ENCODE assay signal across 1 cellular context in the genomic region with DNA sequence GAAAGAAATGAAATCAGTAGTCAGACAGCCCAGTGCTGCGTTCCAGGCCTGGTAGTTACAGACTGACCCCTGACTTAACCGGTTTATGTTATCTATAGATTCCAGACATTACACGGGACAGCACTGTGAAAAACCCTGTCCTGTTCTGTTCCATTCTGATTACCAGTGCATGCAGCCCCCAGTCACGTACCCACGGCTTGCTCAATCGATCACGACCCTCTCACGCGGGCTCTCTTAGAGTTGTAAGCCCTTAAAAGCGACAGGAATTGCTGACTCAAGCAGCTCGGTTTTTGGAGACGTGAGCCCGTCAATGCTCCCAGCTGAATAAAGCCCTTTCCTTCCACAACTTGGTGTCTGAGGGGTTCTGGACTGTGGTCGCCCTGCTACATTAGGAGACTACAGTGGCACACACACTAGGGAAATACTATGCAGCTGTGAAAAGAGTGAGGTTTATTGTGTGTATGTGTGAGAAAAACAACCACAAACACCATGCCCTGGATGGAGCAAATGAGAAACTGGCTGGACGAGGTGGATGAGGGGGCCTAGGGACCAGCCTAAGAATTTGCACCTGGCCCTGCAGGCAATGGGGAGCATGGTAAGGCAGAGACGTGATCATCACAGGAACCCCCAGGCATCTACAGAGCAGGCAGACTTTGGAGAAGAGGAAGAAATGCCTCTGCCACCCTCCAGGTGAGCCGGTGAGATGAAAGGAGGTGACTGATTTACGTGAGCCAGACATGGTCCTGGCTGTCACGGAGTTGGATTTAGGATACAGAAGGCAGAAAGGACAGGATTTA.
TF ChIP-seq lines count a peak whose summit lies in the region.

No MANE protein-coding gene starts in this region.

TF ChIP-seq in K562, 482 proteins besides CTCF, POLR2A, EP300 and RAD21 (continued from another document and continues in another):
- TF ChIP-seq, protein P1, sequence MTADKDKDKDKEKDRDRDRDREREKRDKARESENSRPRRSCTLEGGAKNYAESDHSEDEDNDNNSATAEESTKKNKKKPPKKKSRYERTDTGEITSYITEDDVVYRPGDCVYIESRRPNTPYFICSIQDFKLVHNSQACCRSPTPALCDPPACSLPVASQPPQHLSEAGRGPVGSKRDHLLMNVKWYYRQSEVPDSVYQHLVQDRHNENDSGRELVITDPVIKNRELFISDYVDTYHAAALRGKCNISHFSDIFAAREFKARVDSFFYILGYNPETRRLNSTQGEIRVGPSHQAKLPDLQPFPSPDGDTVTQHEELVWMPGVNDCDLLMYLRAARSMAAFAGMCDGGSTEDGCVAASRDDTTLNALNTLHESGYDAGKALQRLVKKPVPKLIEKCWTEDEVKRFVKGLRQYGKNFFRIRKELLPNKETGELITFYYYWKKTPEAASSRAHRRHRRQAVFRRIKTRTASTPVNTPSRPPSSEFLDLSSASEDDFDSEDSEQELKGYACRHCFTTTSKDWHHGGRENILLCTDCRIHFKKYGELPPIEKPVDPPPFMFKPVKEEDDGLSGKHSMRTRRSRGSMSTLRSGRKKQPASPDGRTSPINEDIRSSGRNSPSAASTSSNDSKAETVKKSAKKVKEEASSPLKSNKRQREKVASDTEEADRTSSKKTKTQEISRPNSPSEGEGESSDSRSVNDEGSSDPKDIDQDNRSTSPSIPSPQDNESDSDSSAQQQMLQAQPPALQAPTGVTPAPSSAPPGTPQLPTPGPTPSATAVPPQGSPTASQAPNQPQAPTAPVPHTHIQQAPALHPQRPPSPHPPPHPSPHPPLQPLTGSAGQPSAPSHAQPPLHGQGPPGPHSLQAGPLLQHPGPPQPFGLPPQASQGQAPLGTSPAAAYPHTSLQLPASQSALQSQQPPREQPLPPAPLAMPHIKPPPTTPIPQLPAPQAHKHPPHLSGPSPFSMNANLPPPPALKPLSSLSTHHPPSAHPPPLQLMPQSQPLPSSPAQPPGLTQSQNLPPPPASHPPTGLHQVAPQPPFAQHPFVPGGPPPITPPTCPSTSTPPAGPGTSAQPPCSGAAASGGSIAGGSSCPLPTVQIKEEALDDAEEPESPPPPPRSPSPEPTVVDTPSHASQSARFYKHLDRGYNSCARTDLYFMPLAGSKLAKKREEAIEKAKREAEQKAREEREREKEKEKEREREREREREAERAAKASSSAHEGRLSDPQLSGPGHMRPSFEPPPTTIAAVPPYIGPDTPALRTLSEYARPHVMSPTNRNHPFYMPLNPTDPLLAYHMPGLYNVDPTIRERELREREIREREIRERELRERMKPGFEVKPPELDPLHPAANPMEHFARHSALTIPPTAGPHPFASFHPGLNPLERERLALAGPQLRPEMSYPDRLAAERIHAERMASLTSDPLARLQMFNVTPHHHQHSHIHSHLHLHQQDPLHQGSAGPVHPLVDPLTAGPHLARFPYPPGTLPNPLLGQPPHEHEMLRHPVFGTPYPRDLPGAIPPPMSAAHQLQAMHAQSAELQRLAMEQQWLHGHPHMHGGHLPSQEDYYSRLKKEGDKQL (CRISPR knock-in tag; IDR thresholded peaks at IDR 0.05; ENCODE audit: borderline replicate concordance), result no peak; the same call in 1 of the 2 replicates
- TF ChIP-seq POLR3G (IDR thresholded peaks at IDR 0.05; ENCODE audit: extremely low read depth, insufficient read length, insufficient replicate concordance) (no peak), ZNF282 (CRISPR knock-in tag; IDR thresholded peaks at IDR 0.05) (no peak), ZNF583 (CRISPR knock-in tag; IDR thresholded peaks at IDR 0.05) (peak; percentile 85), ZNF143 (CRISPR knock-in tag; IDR thresholded peaks at IDR 0.05) (no peak), ZNF175 (CRISPR knock-in tag; IDR thresholded peaks at IDR 0.05; ENCODE audit: low read depth) (peak; percentile 75; the same call in 1 of the 2 replicates), RNF2 (IDR thresholded peaks at IDR 0.05) (peak; percentile 81), TFAM (CRISPR knock-in tag; conservative IDR thresholded peaks at IDR 0.05) (no peak), NCOA1 (IDR thresholded peaks at IDR 0.05; ENCODE audit: low read depth) (peak; percentile 87; the same call in 1 of the 2 replicates), ZNF232 (CRISPR knock-in tag; IDR thresholded peaks at IDR 0.05) (no peak), ZNF785 (CRISPR knock-in tag; IDR thresholded peaks at IDR 0.05) (no peak), ESRRB (CRISPR knock-in tag; IDR thresholded peaks at IDR 0.05; ENCODE audit: borderline replicate concordance) (no peak), ZC3H8 (IDR thresholded peaks at IDR 0.05) (no peak), ZNF347 (CRISPR knock-in tag; IDR thresholded peaks at IDR 0.05; ENCODE audit: low read depth) (no peak), NELFE (IDR thresholded peaks at IDR 0.05; ENCODE audit: insufficient read depth, insufficient read length) (no peak), GTF2E2 (tag; IDR thresholded peaks at IDR 0.05) (no peak), JUND (IDR thresholded peaks at IDR 0.05; ENCODE audit: borderline replicate concordance, low read depth, low read length) (peak; percentile 71), JUND (tag; IDR thresholded peaks at IDR 0.05; ENCODE audit: borderline replicate concordance, low read depth, low read length) (peak; percentile 72; the same call in 2 of the 3 replicates), ZNF57 (CRISPR knock-in tag; IDR thresholded peaks at IDR 0.05) (no peak), NUFIP1 (IDR thresholded peaks at IDR 0.05; ENCODE audit: partially characterized antibody) (no peak), XRCC3 (IDR thresholded peaks at IDR 0.05) (no peak), ZBTB17 (CRISPR knock-in tag; IDR thresholded peaks at IDR 0.05) (peak; percentile 60; the same call in 1 of the 2 replicates), ATF7 (IDR thresholded peaks at IDR 0.05) (peak; percentile 64; the same call in 1 of the 2 replicates), ZNF253 (CRISPR knock-in tag; conservative IDR thresholded peaks at IDR 0.05) (no peak), THRAP3 (IDR thresholded peaks at IDR 0.05; ENCODE audit: borderline replicate concordance) (no peak), ZNF644 (tag; IDR thresholded peaks at IDR 0.05; ENCODE audit: low read depth) (peak; percentile 62; the same call in 1 of the 2 replicates), RAD51 (IDR thresholded peaks at IDR 0.05; ENCODE audit: borderline replicate concordance, low read depth) (0 out of 2 replicates have a peak, but pooled peaks have one; percentile 6), HDAC8 (tag; IDR thresholded peaks at IDR 0.05) (no peak), SMARCB1 (IDR thresholded peaks at IDR 0.05; ENCODE audit: insufficient read length, low read depth) (no peak), SMARCC2 (IDR thresholded peaks at IDR 0.05; ENCODE audit: low read depth) (peak; percentile 89), RBM15 (IDR thresholded peaks at IDR 0.05; ENCODE audit: insufficient read depth, low read length) (no peak), ZNF764 (CRISPR knock-in tag; IDR thresholded peaks at IDR 0.05; ENCODE audit: low read depth) (no peak), CCAR2 (IDR thresholded peaks at IDR 0.05; ENCODE audit: low read depth, low read length) (no peak), XRCC5 (IDR thresholded peaks at IDR 0.05; ENCODE audit: low read depth, low read length) (no peak), FOXK1 (CRISPR knock-in tag; IDR thresholded peaks at IDR 0.05; ENCODE audit: borderline replicate concordance) (no peak)
- TF ChIP-seq, protein P2, sequence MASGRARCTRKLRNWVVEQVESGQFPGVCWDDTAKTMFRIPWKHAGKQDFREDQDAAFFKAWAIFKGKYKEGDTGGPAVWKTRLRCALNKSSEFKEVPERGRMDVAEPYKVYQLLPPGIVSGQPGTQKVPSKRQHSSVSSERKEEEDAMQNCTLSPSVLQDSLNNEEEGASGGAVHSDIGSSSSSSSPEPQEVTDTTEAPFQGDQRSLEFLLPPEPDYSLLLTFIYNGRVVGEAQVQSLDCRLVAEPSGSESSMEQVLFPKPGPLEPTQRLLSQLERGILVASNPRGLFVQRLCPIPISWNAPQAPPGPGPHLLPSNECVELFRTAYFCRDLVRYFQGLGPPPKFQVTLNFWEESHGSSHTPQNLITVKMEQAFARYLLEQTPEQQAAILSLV (tag; IDR thresholded peaks at IDR 0.05), result peak; percentile 64; the same call in 1 of the 2 replicates
- TF ChIP-seq, protein P3, sequence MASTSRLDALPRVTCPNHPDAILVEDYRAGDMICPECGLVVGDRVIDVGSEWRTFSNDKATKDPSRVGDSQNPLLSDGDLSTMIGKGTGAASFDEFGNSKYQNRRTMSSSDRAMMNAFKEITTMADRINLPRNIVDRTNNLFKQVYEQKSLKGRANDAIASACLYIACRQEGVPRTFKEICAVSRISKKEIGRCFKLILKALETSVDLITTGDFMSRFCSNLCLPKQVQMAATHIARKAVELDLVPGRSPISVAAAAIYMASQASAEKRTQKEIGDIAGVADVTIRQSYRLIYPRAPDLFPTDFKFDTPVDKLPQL (IDR thresholded peaks at IDR 0.05; ENCODE audit: extremely low read depth, insufficient read length), result no peak
- TF ChIP-seq, protein P4, sequence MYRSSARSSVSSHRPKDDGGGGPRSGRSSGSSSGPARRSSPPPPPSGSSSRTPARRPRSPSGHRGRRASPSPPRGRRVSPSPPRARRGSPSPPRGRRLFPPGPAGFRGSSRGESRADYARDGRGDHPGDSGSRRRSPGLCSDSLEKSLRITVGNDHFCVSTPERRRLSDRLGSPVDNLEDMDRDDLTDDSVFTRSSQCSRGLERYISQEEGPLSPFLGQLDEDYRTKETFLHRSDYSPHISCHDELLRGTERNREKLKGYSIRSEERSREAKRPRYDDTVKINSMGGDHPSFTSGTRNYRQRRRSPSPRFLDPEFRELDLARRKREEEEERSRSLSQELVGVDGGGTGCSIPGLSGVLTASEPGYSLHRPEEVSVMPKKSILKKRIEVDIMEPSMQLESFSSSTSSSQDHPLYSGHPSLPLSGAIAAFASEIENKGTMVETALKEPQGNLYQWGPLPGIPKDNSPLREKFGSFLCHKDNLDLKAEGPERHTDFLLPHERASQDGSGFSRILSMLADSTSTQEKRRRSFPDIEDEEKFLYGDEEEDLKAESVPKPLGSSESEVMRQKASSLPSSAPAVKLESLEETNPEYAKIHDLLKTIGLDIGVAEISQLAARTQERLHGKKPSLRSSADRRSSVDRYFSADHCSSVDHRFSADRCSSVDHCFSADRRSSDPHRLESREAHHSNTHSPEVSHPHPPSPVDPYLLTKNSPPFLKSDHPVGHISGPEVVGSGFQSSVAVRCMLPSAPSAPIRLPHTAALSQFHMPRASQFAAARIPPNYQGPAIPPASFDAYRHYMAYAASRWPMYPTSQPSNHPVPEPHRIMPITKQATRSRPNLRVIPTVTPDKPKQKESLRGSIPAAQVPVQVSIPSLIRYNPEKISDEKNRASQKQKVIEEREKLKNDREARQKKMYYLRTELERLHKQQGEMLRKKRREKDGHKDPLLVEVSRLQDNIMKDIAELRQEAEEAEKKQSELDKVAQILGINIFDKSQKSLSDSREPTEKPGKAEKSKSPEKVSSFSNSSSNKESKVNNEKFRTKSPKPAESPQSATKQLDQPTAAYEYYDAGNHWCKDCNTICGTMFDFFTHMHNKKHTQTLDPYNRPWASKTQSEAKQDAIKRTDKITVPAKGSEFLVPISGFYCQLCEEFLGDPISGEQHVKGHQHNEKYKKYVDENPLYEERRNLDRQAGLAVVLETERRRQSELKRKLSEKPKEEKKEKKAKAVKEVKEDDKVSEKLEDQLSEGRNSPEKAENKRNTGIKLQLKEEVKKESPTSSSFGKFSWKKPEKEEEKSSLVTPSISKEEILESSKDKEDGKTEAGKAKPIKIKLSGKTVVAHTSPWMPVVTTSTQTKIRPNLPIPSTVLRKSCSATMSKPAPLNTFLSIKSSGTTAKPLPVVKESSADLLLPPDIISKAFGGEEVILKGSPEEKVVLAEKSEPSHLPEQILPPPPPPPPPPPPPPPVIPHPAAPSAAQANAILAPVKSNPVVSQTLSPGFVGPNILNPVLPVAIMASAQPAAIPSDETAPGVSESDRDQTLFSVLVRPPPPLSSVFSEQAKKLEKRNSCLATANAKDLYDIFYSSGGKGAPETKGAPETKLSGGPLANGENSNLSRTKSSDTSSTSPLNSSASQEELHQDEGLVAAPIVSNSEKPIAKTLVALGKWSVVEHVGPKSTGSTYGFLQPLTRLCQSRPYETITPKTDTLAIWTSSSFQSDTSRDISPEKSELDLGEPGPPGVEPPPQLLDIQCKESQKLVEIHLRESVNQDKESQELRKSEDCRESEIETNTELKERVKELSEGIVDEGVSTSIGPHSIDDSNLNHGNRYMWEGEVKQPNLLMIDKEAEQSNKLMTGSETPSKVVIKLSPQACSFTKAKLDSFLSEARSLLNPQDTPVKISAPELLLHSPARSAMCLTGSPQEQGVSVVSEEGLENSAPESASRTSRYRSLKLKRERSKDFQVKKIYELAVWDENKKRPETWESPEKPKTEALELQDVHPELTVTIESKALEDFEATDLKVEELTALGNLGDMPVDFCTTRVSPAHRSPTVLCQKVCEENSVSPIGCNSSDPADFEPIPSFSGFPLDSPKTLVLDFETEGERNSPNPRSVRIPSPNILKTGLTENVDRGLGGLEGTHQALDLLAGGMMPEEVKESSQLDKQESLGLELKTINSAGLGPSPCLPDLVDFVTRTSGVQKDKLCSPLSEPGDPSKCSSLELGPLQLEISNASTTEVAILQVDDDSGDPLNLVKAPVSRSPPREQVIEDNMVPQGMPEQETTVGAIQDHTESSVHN (IDR thresholded peaks at IDR 0.05; ENCODE audit: borderline replicate concordance in 1 of 2, low read depth in 1 of 2), result no peak
- TF ChIP-seq, protein P5, sequence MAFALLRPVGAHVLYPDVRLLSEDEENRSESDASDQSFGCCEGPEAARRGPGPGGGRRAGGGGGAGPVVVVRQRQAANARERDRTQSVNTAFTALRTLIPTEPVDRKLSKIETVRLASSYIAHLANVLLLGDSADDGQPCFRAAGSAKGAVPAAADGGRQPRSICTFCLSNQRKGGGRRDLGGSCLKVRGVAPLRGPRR (CRISPR knock-in tag; IDR thresholded peaks at IDR 0.05), result no peak
- TF ChIP-seq, protein P6, sequence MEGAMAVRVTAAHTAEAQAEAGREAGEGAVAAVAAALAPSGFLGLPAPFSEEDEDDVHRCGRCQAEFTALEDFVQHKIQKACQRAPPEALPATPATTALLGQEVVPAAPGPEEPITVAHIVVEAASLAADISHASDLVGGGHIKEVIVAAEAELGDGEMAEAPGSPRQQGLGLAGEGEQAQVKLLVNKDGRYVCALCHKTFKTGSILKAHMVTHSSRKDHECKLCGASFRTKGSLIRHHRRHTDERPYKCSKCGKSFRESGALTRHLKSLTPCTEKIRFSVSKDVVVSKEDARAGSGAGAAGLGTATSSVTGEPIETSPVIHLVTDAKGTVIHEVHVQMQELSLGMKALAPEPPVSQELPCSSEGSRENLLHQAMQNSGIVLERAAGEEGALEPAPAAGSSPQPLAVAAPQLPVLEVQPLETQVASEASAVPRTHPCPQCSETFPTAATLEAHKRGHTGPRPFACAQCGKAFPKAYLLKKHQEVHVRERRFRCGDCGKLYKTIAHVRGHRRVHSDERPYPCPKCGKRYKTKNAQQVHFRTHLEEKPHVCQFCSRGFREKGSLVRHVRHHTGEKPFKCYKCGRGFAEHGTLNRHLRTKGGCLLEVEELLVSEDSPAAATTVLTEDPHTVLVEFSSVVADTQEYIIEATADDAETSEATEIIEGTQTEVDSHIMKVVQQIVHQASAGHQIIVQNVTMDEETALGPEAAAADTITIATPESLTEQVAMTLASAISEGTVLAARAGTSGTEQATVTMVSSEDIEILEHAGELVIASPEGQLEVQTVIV (CRISPR knock-in tag; IDR thresholded peaks at IDR 0.05; ENCODE audit: borderline replicate concordance), result no peak
- TF ChIP-seq, protein P7, sequence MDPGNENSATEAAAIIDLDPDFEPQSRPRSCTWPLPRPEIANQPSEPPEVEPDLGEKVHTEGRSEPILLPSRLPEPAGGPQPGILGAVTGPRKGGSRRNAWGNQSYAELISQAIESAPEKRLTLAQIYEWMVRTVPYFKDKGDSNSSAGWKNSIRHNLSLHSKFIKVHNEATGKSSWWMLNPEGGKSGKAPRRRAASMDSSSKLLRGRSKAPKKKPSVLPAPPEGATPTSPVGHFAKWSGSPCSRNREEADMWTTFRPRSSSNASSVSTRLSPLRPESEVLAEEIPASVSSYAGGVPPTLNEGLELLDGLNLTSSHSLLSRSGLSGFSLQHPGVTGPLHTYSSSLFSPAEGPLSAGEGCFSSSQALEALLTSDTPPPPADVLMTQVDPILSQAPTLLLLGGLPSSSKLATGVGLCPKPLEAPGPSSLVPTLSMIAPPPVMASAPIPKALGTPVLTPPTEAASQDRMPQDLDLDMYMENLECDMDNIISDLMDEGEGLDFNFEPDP (CRISPR knock-in tag; IDR thresholded peaks at IDR 0.05), result no peak
